18 cellular contexts compared by ENCODE assay signal in genomic region chr21:35368326-35368725, GRCh38.
DNase-seq lines count a peak whose midpoint lies in the region; ATAC-seq and TF ChIP-seq lines count a peak whose summit lies in the region.
"Had no signal": no experiment of that assay in that cellular context is flagged by ENCODE, and none has a peak within 500 bp of the region (broad histone marks: within the 10 kb centered on the region; RNA-seq: fewer than 3 reads in every experiment).

No MANE protein-coding gene starts in this region.

- H3K4me3 ChIP-seq in IMR-90 (ENCODE audit: insufficient read depth, low read depth, low read length) (no peak overlapping the region), neuronal stem cell (ENCODE audit: low read length in 2 of 2) (no peak overlapping the region)
- H3K4me3 ChIP-seq: MG63 had no signal

- no peaks in the 10 kb centered on the region for H3K4me1 ChIP-seq in IMR-90 (ENCODE audit: control insufficient read depth, insufficient read depth, low read length)
- H3K4me1 ChIP-seq in neuronal stem cell (ENCODE audit: control insufficient read depth in 2 of 2, insufficient read depth in 1 of 2, low read depth in 1 of 2, low read length in 2 of 2): no peaks in the 10 kb centered on the region

- H3K27me3 ChIP-seq in IMR-90 (ENCODE audit: control insufficient read depth, insufficient read depth, low read length) (no peaks in the 10 kb centered on the region), neuronal stem cell (ENCODE audit: control insufficient read depth in 3 of 3, insufficient read depth in 3 of 3, low read depth in 1 of 3, low read length in 3 of 3) (no peaks in the 10 kb centered on the region)
- H3K27me3 ChIP-seq: MG63 had no signal

- H3K9ac ChIP-seq in IMR-90 (ENCODE audit: low read depth, low read length) (no peak overlapping the region), neuronal stem cell (ENCODE audit: low read depth, low read length, poor library complexity) (no peak overlapping the region)

- ATAC-seq in IMR-90 (ENCODE audit: low read depth): no peak
- peak; percentile 50 for ATAC-seq in stimulated activated effector memory CD8-positive, alpha-beta T cell treated with anti-CD3 and anti-CD28 coated beads, Interleukin-12 subunit alpha, Interleukin-12 subunit beta, amount 100 ng/mL, for 72 hours

- no peaks in the 10 kb centered on the region for H3K36me3 Mint-ChIP-seq in stimulated activated effector memory CD8-positive, alpha-beta T cell treated with anti-CD3 and anti-CD28 coated beads, Interleukin-12 subunit alpha, Interleukin-12 subunit beta, amount 100 ng/mL, for 72 hours
- no peaks in the 10 kb centered on the region for H3K36me3 Mint-ChIP-seq in activated CD4-positive, alpha-beta memory T cell treated with anti-CD3 and anti-CD28 coated beads, Interleukin-2, amount 10 ng/mL, durations not matched to agents 7 days and 5 days (ENCODE audit: low read depth)
- H3K36me3 Mint-ChIP-seq: CD14-positive monocyte had no signal

- no peak overlapping the region for H2AK9ac ChIP-seq in IMR-90 (replicated peaks; ENCODE audit: low read depth, low read length, poor library complexity)

- H4K91ac ChIP-seq in IMR-90 (ENCODE audit: insufficient read depth, low read depth, low read length) (no peak overlapping the region), neuronal stem cell (ENCODE audit: low read depth, low read length, poor library complexity) (no peak overlapping the region)

- H2BK5ac ChIP-seq in IMR-90 (ENCODE audit: low read depth, low read length, poor library complexity, severe bottlenecking): no peak overlapping the region
- no peak overlapping the region for H2BK5ac ChIP-seq in neuronal stem cell (ENCODE audit: low read length)

- H3K36me3 ChIP-seq in IMR-90 (ENCODE audit: control insufficient read depth, insufficient read depth, low read length): no peaks in the 10 kb centered on the region
- H3K36me3 ChIP-seq in neuronal stem cell (replicated peaks in 1 of 2; ENCODE audit: control insufficient read depth in 2 of 2, insufficient read depth in 2 of 2, low read length in 2 of 2): no peaks in the 10 kb centered on the region
- H3K36me3 ChIP-seq: MG63 had no signal

- no peak overlapping the region for H3K4me2 ChIP-seq in IMR-90 (ENCODE audit: low read depth, low read length)
- no peak overlapping the region for H3K4me2 ChIP-seq in neuronal stem cell (ENCODE audit: insufficient read depth, low read length, poor library complexity, severe bottlenecking)

- H3K18ac ChIP-seq in IMR-90 (ENCODE audit: low read depth, low read length) (no peak overlapping the region), neuronal stem cell (ENCODE audit: low read length) (no peak overlapping the region)

- intact Hi-C loops in IMR-90 (cut with micrococcal nuclease): no loop called here

- TF ChIP-seq RAD21 in IMR-90 (IDR thresholded peaks at IDR 0.05; ENCODE audit: low read length): no peak

- no peak overlapping the region for H3K4me3 Mint-ChIP-seq in stimulated activated effector memory CD8-positive, alpha-beta T cell treated with anti-CD3 and anti-CD28 coated beads, Interleukin-12 subunit alpha, Interleukin-12 subunit beta, amount 100 ng/mL, for 72 hours
- no peak overlapping the region for H3K4me3 Mint-ChIP-seq in activated CD4-positive, alpha-beta memory T cell treated with anti-CD3 and anti-CD28 coated beads, Interleukin-2, amount 10 ng/mL, durations not matched to agents 7 days and 5 days
- H3K4me3 Mint-ChIP-seq: CD14-positive monocyte had no signal

- no peak overlapping the region for H3K4ac ChIP-seq in IMR-90 (ENCODE audit: low read depth, low read length)
- no peak overlapping the region for H3K4ac ChIP-seq in neuronal stem cell (ENCODE audit: low read length)

- no peak overlapping the region; the same call in 1 of the 2 replicates for H2BK120ac ChIP-seq in IMR-90 (ENCODE audit: low read depth, low read length)
- H2BK120ac ChIP-seq in neuronal stem cell (ENCODE audit: low read depth, low read length): no peak overlapping the region

- H2AK5ac ChIP-seq in IMR-90 (ENCODE audit: low read depth, low read length) (peak overlapping the region; percentile 24; the same call in 1 of the 2 replicates), neuronal stem cell (ENCODE audit: low read depth, low read length) (no peak overlapping the region)

- in situ Hi-C loops in IMR-90 (cut with MboI; ENCODE audit: low sequenced_read_pairs): no loop called here

- H3K27ac ChIP-seq in IMR-90 (ENCODE audit: insufficient read depth, low read length): no peak overlapping the region
- H3K27ac ChIP-seq in epithelial cell of prostate: peak overlapping the region; percentile 76
- H3K27ac ChIP-seq in neuronal stem cell (replicated peaks; ENCODE audit: low read length): no peak overlapping the region

- no peak overlapping the region for H2BK20ac ChIP-seq in IMR-90 (ENCODE audit: low read depth, low read length)

- no CpG with 5 or more reads among the region's 3 CpGs for WGBS in IMR-90 (ENCODE audit: extremely low coverage in 2 of 2, insufficient read length in 1 of 2), 2 experiments
- no CpG with 5 or more reads among the region's 3 CpGs for WGBS in neuronal stem cell (ENCODE audit: extremely low coverage in 2 of 2, insufficient read length in 2 of 2, insufficient replicate concordance in 1 of 2), 2 donors

- no peak overlapping the region for H3K56ac ChIP-seq in IMR-90 (ENCODE audit: extremely low read depth, insufficient read depth, low read length)

- peaks cover 6% of the 10 kb centered on the region for H3K4me1 Mint-ChIP-seq in stimulated activated effector memory CD8-positive, alpha-beta T cell treated with anti-CD3 and anti-CD28 coated beads, Interleukin-12 subunit alpha, Interleukin-12 subunit beta, amount 100 ng/mL, for 72 hours
- no peaks in the 10 kb centered on the region for H3K4me1 Mint-ChIP-seq in activated CD4-positive, alpha-beta memory T cell treated with anti-CD3 and anti-CD28 coated beads, Interleukin-2, amount 10 ng/mL, durations not matched to agents 7 days and 5 days
- H3K4me1 Mint-ChIP-seq: CD14-positive monocyte had no signal

- no peak overlapping the region for H4K5ac ChIP-seq in IMR-90 (ENCODE audit: low read depth, low read length)

- no peaks in the 10 kb centered on the region for H3K27me3 Mint-ChIP-seq in activated CD4-positive, alpha-beta memory T cell treated with anti-CD3 and anti-CD28 coated beads, Interleukin-2, amount 10 ng/mL, durations not matched to agents 7 days and 5 days

- no peak for TF ChIP-seq POLR2A in IMR-90 (IDR thresholded peaks at IDR 0.05; ENCODE audit: low read depth, low read length)

- no peak overlapping the region for H4K8ac ChIP-seq in IMR-90 (ENCODE audit: low read depth in 2 of 2, low read length in 2 of 2)
- no peak overlapping the region for H4K8ac ChIP-seq in neuronal stem cell (ENCODE audit: low read depth, low read length)

- CTCF ChIA-PET in IMR-90 (lab: Yijun Ruan, JAX): no interaction called here
- CTCF ChIA-PET in activated CD4-positive, alpha-beta memory T cell treated with anti-CD3 and anti-CD28 coated beads, Interleukin-2, amount 10 ng/mL, durations not matched to agents 7 days and 5 days (lab: Charles Lee): no interaction called here

- H3K9me3 ChIP-seq in IMR-90 (ENCODE audit: control insufficient read depth, insufficient read depth, low read length): no peaks in the 10 kb centered on the region
- no peaks in the 10 kb centered on the region for H3K9me3 ChIP-seq in neuronal stem cell (replicated peaks in 1 of 2; ENCODE audit: control insufficient read depth in 2 of 2, insufficient read depth in 1 of 2, low read depth in 1 of 2, low read length in 2 of 2)
- H3K9me3 ChIP-seq: MG63 had no signal

- H3K23ac ChIP-seq in IMR-90 (ENCODE audit: low read depth, low read length) (no peak overlapping the region), neuronal stem cell (ENCODE audit: low read depth, low read length, poor library complexity) (no peak overlapping the region)

- dilution Hi-C loops in IMR-90 (cut with HindIII; ENCODE audit: low sequenced_read_pairs, unreplicated experiment): no loop called here

- H3K14ac ChIP-seq in IMR-90 (replicated peaks; ENCODE audit: low read depth, low read length): no peak overlapping the region
- H3K14ac ChIP-seq in neuronal stem cell (ENCODE audit: low read length): no peak overlapping the region

- H2AFZ ChIP-seq in IMR-90 (replicated peaks; ENCODE audit: low read length, poor library complexity): no peak overlapping the region
- no peak overlapping the region for H2AFZ ChIP-seq in neuronal stem cell (ENCODE audit: low read length)

- no peak overlapping the region for H3K27ac Mint-ChIP-seq in stimulated activated effector memory CD8-positive, alpha-beta T cell treated with anti-CD3 and anti-CD28 coated beads, Interleukin-12 subunit alpha, Interleukin-12 subunit beta, amount 100 ng/mL, for 72 hours
- no peak overlapping the region for H3K27ac Mint-ChIP-seq in activated CD4-positive, alpha-beta memory T cell treated with anti-CD3 and anti-CD28 coated beads, Interleukin-2, amount 10 ng/mL, durations not matched to agents 7 days and 5 days
- H3K27ac Mint-ChIP-seq: CD14-positive monocyte had no signal

- no peak for TF ChIP-seq CTCF in IMR-90 (conservative IDR thresholded peaks at IDR 0.05; ENCODE audit: low read depth, low read length)

- no TSS peak for BruUV-seq in IMR-90 (replicated peaks; lab: Mats Ljungman, UMichigan)

- no peaks in the 10 kb centered on the region for H3K9me1 ChIP-seq in IMR-90 (ENCODE audit: insufficient read depth, low read length)

- POLR2A ChIA-PET in IMR-90 (lab: Charles Lee; ENCODE audit: unreplicated experiment): no interaction called here
- POLR2A ChIA-PET in activated CD4-positive, alpha-beta memory T cell treated with anti-CD3 and anti-CD28 coated beads, Interleukin-2, amount 10 ng/mL, durations not matched to agents 7 days and 5 days (lab: Charles Lee): no interaction called here

- no peak overlapping the region for H2BK12ac ChIP-seq in neuronal stem cell (ENCODE audit: low read length)

- H4K20me1 ChIP-seq in IMR-90 (ENCODE audit: insufficient read depth, low read length): no peaks in the 10 kb centered on the region

- H3K79me1 ChIP-seq in IMR-90 (ENCODE audit: low read depth in 1 of 2, low read length in 2 of 2): no peaks in the 10 kb centered on the region
- H3K79me1 ChIP-seq in neuronal stem cell (ENCODE audit: low read depth, low read length): no peaks in the 10 kb centered on the region

- H2BK15ac ChIP-seq in IMR-90 (ENCODE audit: low read depth, low read length): no peak overlapping the region
- H2BK15ac ChIP-seq in neuronal stem cell (ENCODE audit: low read length): no peak overlapping the region

- DNase-seq in NCI-H146 (lab: John Stamatoyannopoulos, UW) (peak; percentile 15), NCI-H146 treated with DMSO at 0.1 percent for 48 hours (lab: John Stamatoyannopoulos, UW; ENCODE audit: unreplicated experiment) (no peak), IMR-90 (no peak), epithelial cell of prostate (ENCODE audit: low read depth, low spot score) (peak; percentile 80), NCI-H2196 treated with DMSO at 0.1 percent for 48 hours (lab: John Stamatoyannopoulos, UW; ENCODE audit: unreplicated experiment) (no peak), neuronal stem cell (ENCODE audit: low spot score) (no peak)
- DNase-seq in stimulated activated effector memory CD8-positive, alpha-beta T cell treated with anti-CD3 and anti-CD28 coated beads, Interleukin-12 subunit alpha, Interleukin-12 subunit beta, amount 100 ng/mL, for 72 hours (ENCODE audit: low spot score in 2 of 2): no peak
- no peak for DNase-seq in activated CD4-positive, alpha-beta memory T cell treated with anti-CD3 and anti-CD28 coated beads, Interleukin-2, amount 10 ng/mL, durations not matched to agents 7 days and 5 days
- DNase-seq: 8988T, H7, MG63, NCI-H1048, NCI-H1436, NCI-H2081, NCI-H2171 treated with DMSO at 0.1 percent for 48 hours, NCI-H446 treated with DMSO at 0.1 percent for 48 hours, Right ventricle myocardium superior had no signal

- H3K9me3 Mint-ChIP-seq in stimulated activated effector memory CD8-positive, alpha-beta T cell treated with anti-CD3 and anti-CD28 coated beads, Interleukin-12 subunit alpha, Interleukin-12 subunit beta, amount 100 ng/mL, for 72 hours: peaks cover 2% of the 10 kb centered on the region
- peaks cover 2% of the 10 kb centered on the region for H3K9me3 Mint-ChIP-seq in activated CD4-positive, alpha-beta memory T cell treated with anti-CD3 and anti-CD28 coated beads, Interleukin-2, amount 10 ng/mL, durations not matched to agents 7 days and 5 days

Comparison
In these comparisons a context has a peak if more than half of its experiments do, and no peak if none do; other contexts are left out.
1. DNase-seq: peak in NCI-H146 (single experiment) and epithelial cell of prostate (single experiment); none in NCI-H146 treated with DMSO at 0.1 percent for 48 hours (single experiment), IMR-90 (single experiment), stimulated activated effector memory CD8-positive, alpha-beta T cell treated with anti-CD3 and anti-CD28 coated beads, Interleukin-12 subunit alpha, Interleukin-12 subunit beta, amount 100 ng/mL, for 72 hours (0 of 2), NCI-H2196 treated with DMSO at 0.1 percent for 48 hours (single experiment), activated CD4-positive, alpha-beta memory T cell treated with anti-CD3 and anti-CD28 coated beads, Interleukin-2, amount 10 ng/mL, durations not matched to agents 7 days and 5 days (single experiment) and neuronal stem cell (single experiment).